9 cellular contexts compared by ENCODE assay signal in genomic region chr14:27528328-27528727, GRCh38.
DNase-seq lines count a peak whose midpoint lies in the region; ATAC-seq and TF ChIP-seq lines count a peak whose summit lies in the region.
"Had no signal": no experiment of that assay in that cellular context is flagged by ENCODE, and none has a peak within 500 bp of the region (broad histone marks: within the 10 kb centered on the region; RNA-seq: fewer than 3 reads in every experiment).

No MANE protein-coding gene starts in this region.

- H3K23ac ChIP-seq in mesendoderm (ENCODE audit: low read length) = no peak overlapping the region

- H2BK120ac ChIP-seq in mesendoderm (ENCODE audit: low read depth, low read length) = no peak overlapping the region

- no peaks in the 10 kb centered on the region for H3K9me3 ChIP-seq in lower lobe of right lung
- H3K9me3 ChIP-seq: thoracic aorta had no signal

- no peak overlapping the region for H3K4me2 ChIP-seq in mesendoderm (ENCODE audit: low read length)

- H3K27me3 ChIP-seq in mesendoderm (ENCODE audit: insufficient read depth, low read length, poor library complexity) (no peaks in the 10 kb centered on the region), lower lobe of right lung (ENCODE audit: low read depth) (no peaks in the 10 kb centered on the region)

- DNase-seq in NCI-H2107 treated with DMSO at 0.1 percent for 48 hours (lab: John Stamatoyannopoulos, UW; ENCODE audit: unreplicated experiment) = peak; percentile 91
- peak; percentile 21 for DNase-seq in amniotic stem cell (lab: John Stamatoyannopoulos, UW)
- DNase-seq in mesendoderm = peak; percentile 67
- DNase-seq in UCSD-AML1 (lab: John Stamatoyannopoulos, UW; ENCODE audit: unreplicated experiment) = no peak
- DNase-seq in ecto neural progenitor cell (ENCODE audit: low spot score) = no peak
- DNase-seq in lower lobe of right lung = no peak

- intact Hi-C loops in lower lobe of right lung (cut with DNase I) = no loop called here

- H3K4ac ChIP-seq in mesendoderm (ENCODE audit: low read depth, low read length) = no peak overlapping the region

- H3K79me1 ChIP-seq in mesendoderm (ENCODE audit: low read length) = no peaks in the 10 kb centered on the region

- H3K27ac ChIP-seq in mesendoderm (ENCODE audit: low read depth, low read length) (no peak overlapping the region), lower lobe of right lung (no peak overlapping the region)
- H3K27ac ChIP-seq: thoracic aorta had no signal

- no CpG with 5 or more reads among the region's 1 CpG for WGBS in mesendoderm (ENCODE audit: extremely low coverage, insufficient coverage, low lambda C conversion rate)

- H3K36me3 ChIP-seq in mesendoderm (ENCODE audit: control insufficient read depth, insufficient read depth, low read length) = no peaks in the 10 kb centered on the region
- H3K36me3 ChIP-seq in lower lobe of right lung = no peaks in the 10 kb centered on the region
- H3K36me3 ChIP-seq: thoracic aorta had no signal

- H4K5ac ChIP-seq in mesendoderm (ENCODE audit: low read length) = no peak overlapping the region

- H2BK5ac ChIP-seq in mesendoderm (ENCODE audit: low read length) = no peak overlapping the region

- H3K79me2 ChIP-seq in mesendoderm (ENCODE audit: control insufficient read depth, insufficient read depth, low read length) = no peaks in the 10 kb centered on the region

- no peak overlapping the region for H2AK5ac ChIP-seq in mesendoderm (ENCODE audit: low read length)

- no peaks in the 10 kb centered on the region for H3K4me1 ChIP-seq in mesendoderm (ENCODE audit: control insufficient read depth, low read depth, low read length)
- no peaks in the 10 kb centered on the region for H3K4me1 ChIP-seq in lower lobe of right lung

- H3K56ac ChIP-seq in mesendoderm (ENCODE audit: low read length) = no peak overlapping the region

- no peak for TF ChIP-seq CTCF in lower lobe of right lung (IDR thresholded peaks at IDR 0.05)

- H3K4me3 ChIP-seq in mesendoderm (ENCODE audit: low read length) (no peak overlapping the region), lower lobe of right lung (no peak overlapping the region)
- H3K4me3 ChIP-seq: thoracic aorta had no signal

- H4K8ac ChIP-seq in mesendoderm (ENCODE audit: low read depth, low read length) = no peak overlapping the region

- ATAC-seq in GM18502 (IDR thresholded peaks at IDR 0.05; ENCODE audit: poor library complexity, unreplicated experiment) = peak; percentile 53
- no peak for ATAC-seq in lower lobe of right lung
- no peak for ATAC-seq in HG03342 (IDR thresholded peaks at IDR 0.05; ENCODE audit: unreplicated experiment)

- H3K18ac ChIP-seq in mesendoderm (ENCODE audit: low read length) = no peak overlapping the region

- H3K9ac ChIP-seq in mesendoderm (ENCODE audit: low read length) = no peak overlapping the region

- no peak overlapping the region for H2BK15ac ChIP-seq in mesendoderm (replicated peaks; ENCODE audit: low read depth)

Comparison
In these comparisons a context has a peak if more than half of its experiments do, and no peak if none do; other contexts are left out.
1. DNase-seq: peak in NCI-H2107 treated with DMSO at 0.1 percent for 48 hours (single experiment), amniotic stem cell (single experiment) and mesendoderm (single experiment); none in UCSD-AML1 (single experiment), ecto neural progenitor cell (single experiment) and lower lobe of right lung (single experiment).